8 cellular contexts compared by ENCODE assay signal in the genomic region with DNA sequence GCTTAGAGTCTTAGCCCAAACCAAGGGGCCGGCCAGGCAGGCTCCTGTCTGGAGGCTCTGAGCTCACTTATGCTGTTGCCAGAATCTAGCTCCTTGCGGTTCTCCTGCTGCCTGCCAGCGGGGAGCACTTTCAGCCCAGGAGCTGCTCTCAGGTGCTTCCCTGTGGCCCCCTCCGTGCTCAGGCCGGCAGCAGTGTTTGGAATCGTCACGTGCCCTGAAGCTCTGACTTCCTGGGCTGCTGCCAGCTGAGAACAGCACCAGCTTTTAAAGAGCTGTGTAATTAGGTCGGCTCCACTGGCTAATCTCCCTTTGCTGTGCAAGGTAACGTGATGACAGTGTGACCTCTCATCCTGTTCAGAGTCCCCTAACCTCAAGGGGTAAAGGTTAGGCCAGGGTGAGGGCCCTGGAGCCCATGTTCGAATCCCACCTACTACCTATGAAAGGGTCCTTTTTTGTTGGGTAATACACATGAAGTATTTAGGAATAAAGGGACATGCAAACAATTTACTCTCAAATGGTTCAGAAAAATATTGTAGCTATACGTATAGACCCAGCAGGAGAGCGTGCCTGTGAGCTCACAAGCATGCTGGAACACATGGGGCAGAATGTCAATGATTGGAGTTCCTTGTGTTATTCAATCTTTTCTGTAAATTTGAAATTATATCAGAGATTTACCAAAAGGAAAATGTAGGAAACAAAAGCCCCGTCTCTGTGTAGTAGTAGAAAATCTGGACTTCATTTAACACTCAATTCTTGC. TPM values are rescaled to one million over a fixed set of nuclear protein-coding genes. Genes with fewer than 3 reads are reported as not detected.
DNase-seq lines count a peak whose midpoint lies in the region; ATAC-seq and TF ChIP-seq lines count a peak whose summit lies in the region.

No MANE protein-coding gene starts in this region.

- H3K27ac Mint-ChIP-seq in T-helper 17 cell, result peak overlapping the region; percentile 86
- no peak overlapping the region for H3K27ac Mint-ChIP-seq in stimulated activated naive CD8-positive, alpha-beta T cell treated with anti-CD3 and anti-CD28 coated beads, Interleukin-15, amount 100 ng/mL, for 72 hours

- no peak for TF ChIP-seq POLR2A in gastrocnemius medialis (IDR thresholded peaks at IDR 0.05)

- no peaks in the 10 kb centered on the region for H3K27me3 ChIP-seq in heart right ventricle
- H3K27me3 ChIP-seq in gastrocnemius medialis, result no peaks in the 10 kb centered on the region

- 39 to 45% methylated on average over 13 of the region's 13 CpGs for WGBS in heart right ventricle, 2 donors

- intact Hi-C loops in heart right ventricle (cut with DNase I), result no loop called here
- intact Hi-C loops in gastrocnemius medialis (cut with DNase I; ENCODE audit: low total_unique reads), result no loop called here

- DNase-seq in DMS79 (lab: John Stamatoyannopoulos, UW) (peak; percentile 89), NCI-H1417 (lab: John Stamatoyannopoulos, UW) (peak; percentile 90 to 98 (median 91)), T-helper 17 cell (peak in 2 of 3 donors; percentile 29 to 31), heart right ventricle (peak; percentile 64 to 71), occipital lobe (lab: John Stamatoyannopoulos, UW) (no peak), gastrocnemius medialis (no peak)
- no peak for DNase-seq in stimulated activated naive CD8-positive, alpha-beta T cell treated with anti-CD3 and anti-CD28 coated beads, Interleukin-15, amount 100 ng/mL, for 72 hours

- peaks cover 42% of the 10 kb centered on the region for H3K4me1 Mint-ChIP-seq in T-helper 17 cell
- peaks cover 62% of the 10 kb centered on the region for H3K4me1 Mint-ChIP-seq in stimulated activated naive CD8-positive, alpha-beta T cell treated with anti-CD3 and anti-CD28 coated beads, Interleukin-15, amount 100 ng/mL, for 72 hours

- H3K36me3 Mint-ChIP-seq in T-helper 17 cell (ENCODE audit: low read depth), result peaks cover 2% of the 10 kb centered on the region

- H3K27me3 Mint-ChIP-seq in T-helper 17 cell, result no peaks in the 10 kb centered on the region
- no peaks in the 10 kb centered on the region for H3K27me3 Mint-ChIP-seq in stimulated activated naive CD8-positive, alpha-beta T cell treated with anti-CD3 and anti-CD28 coated beads, Interleukin-15, amount 100 ng/mL, for 72 hours

- in situ Hi-C loops in gastrocnemius medialis (cut with MboI; ENCODE audit: low sequenced_read_pairs in 4 of 4), result no loop called here

- H3K36me3 ChIP-seq in heart right ventricle (peaks cover 0 to 39% (median 14%) of the 10 kb centered on the region in 9 donors), gastrocnemius medialis (peaks cover 0 to 9% of the 10 kb centered on the region in 2 donors)

- ATAC-seq in T-helper 17 cell (peak; percentile 84), heart right ventricle (peak; percentile 63 to 93 (median 84)), GM18873 (IDR thresholded peaks at IDR 0.05; ENCODE audit: low FRiP score, unreplicated experiment) (no peak), gastrocnemius medialis (no peak)
- peak; percentile 49 for ATAC-seq in stimulated activated naive CD8-positive, alpha-beta T cell treated with anti-CD3 and anti-CD28 coated beads, Interleukin-15, amount 100 ng/mL, for 72 hours

- peak overlapping the region; percentile 21 for H3K4me3 Mint-ChIP-seq in T-helper 17 cell
- H3K4me3 Mint-ChIP-seq in stimulated activated naive CD8-positive, alpha-beta T cell treated with anti-CD3 and anti-CD28 coated beads, Interleukin-15, amount 100 ng/mL, for 72 hours, result no peak overlapping the region

- H3K9me3 Mint-ChIP-seq in stimulated activated naive CD8-positive, alpha-beta T cell treated with anti-CD3 and anti-CD28 coated beads, Interleukin-15, amount 100 ng/mL, for 72 hours, result no peaks in the 10 kb centered on the region

- no peaks in the 10 kb centered on the region for H3K9me3 ChIP-seq in T-helper 17 cell (ENCODE audit: control insufficient read depth, low read length, poor library complexity, severe bottlenecking)
- no peaks in the 10 kb centered on the region for H3K9me3 ChIP-seq in heart right ventricle
- H3K9me3 ChIP-seq in gastrocnemius medialis, result no peaks in the 10 kb centered on the region

- H3K27ac ChIP-seq in heart right ventricle, result peak overlapping the region in 7 of 10 donors; percentile 8 to 55 (median 26)
- H3K27ac ChIP-seq in gastrocnemius medialis, result no peak overlapping the region

- H3K4me1 ChIP-seq in heart right ventricle (peaks cover 5 to 21% (median 16%) of the 10 kb centered on the region in 9 donors), gastrocnemius medialis (no peaks in the 10 kb centered on the region)

- H3K4me3 ChIP-seq in heart right ventricle, result no peak overlapping the region
- no peak overlapping the region for H3K4me3 ChIP-seq in gastrocnemius medialis

- TF ChIP-seq CTCF in heart right ventricle (IDR thresholded peaks at IDR 0.05) (no peak), gastrocnemius medialis (IDR thresholded peaks at IDR 0.05 in 4 of 5, conservative IDR thresholded peaks at IDR 0.05 in 1 of 5) (no peak)

RNA-seq across cellular contexts. Expression of a gene that starts 16.6 kb away (rescaled TPM):
- total RNA-seq in T-helper 17 cell, result 10 to 100 TPM; 27.5 to 31.0 TPM
- total RNA-seq in heart right ventricle, result 10 to 100 TPM in 6 of 10 donors, 1 to 10 TPM in 4; 7.4 to 13.3 (median 10.5) TPM
- 1 to 10 TPM; 3.9 to 9.6 TPM for polyA plus RNA-seq in heart right ventricle
- total RNA-seq in occipital lobe, result 10.0 TPM
- total RNA-seq in gastrocnemius medialis, result 10 to 100 TPM in 2 of 4 donors, 1 to 10 TPM in 2; 2.9 to 10.7 (median 7.0) TPM

RNA-seq across cellular contexts. Expression of a gene that starts 19.0 kb away (rescaled TPM):
- total RNA-seq in T-helper 17 cell, result 10 to 100 TPM; 29.4 to 38.5 TPM
- 100 to 1,000 TPM in 5 of 10 donors, 10 to 100 TPM in 5; 69.2 to 119 (median 96.7) TPM for total RNA-seq in heart right ventricle
- polyA plus RNA-seq in heart right ventricle, result 10 to 100 TPM; 27.5 to 46.5 TPM
- 112 TPM for total RNA-seq in occipital lobe
- total RNA-seq in gastrocnemius medialis, result 10 to 100 TPM in 3 of 4 donors, 1 to 10 TPM in 1; 9.0 to 46.3 (median 12.9) TPM

Comparison
In these comparisons a context has a peak if more than half of its experiments do, and no peak if none do; other contexts are left out.
1. DNase-seq: peak in DMS79 (single experiment), NCI-H1417 (3 of 3), T-helper 17 cell (2 of 3) and heart right ventricle (2 of 2); none in stimulated activated naive CD8-positive, alpha-beta T cell treated with anti-CD3 and anti-CD28 coated beads, Interleukin-15, amount 100 ng/mL, for 72 hours (0 of 2), occipital lobe (single experiment) and gastrocnemius medialis (0 of 2).
2. ATAC-seq: peak in T-helper 17 cell (single experiment), heart right ventricle (8 of 8) and stimulated activated naive CD8-positive, alpha-beta T cell treated with anti-CD3 and anti-CD28 coated beads, Interleukin-15, amount 100 ng/mL, for 72 hours (single experiment); none in GM18873 (single experiment) and gastrocnemius medialis (0 of 2).
3. H3K27ac ChIP-seq: peak in heart right ventricle (7 of 10); none in gastrocnemius medialis (0 of 4).